Comparison of ENCODE assay signal across 8 cellular contexts in genomic region chr17:76104140-76104895, GRCh38. TPM values are rescaled to one million over a fixed set of nuclear protein-coding genes. Genes with fewer than 3 reads are reported as not detected.
A peak's percentile ranks its signal among the peaks of the same experiment; 100 is the strongest.
DNase-seq lines count a peak whose midpoint lies in the region; ATAC-seq, FAIRE-seq and TF ChIP-seq lines count a peak whose summit lies in the region.

No MANE protein-coding gene starts in this region.

- 72% methylated on average over 24 of the region's 29 CpGs for WGBS in HepG2 (ENCODE audit: low lambda C conversion rate)

- H3K4me3 ChIP-seq in HepG2 (replicated peaks in 1 of 3; ENCODE audit: insufficient read depth in 1 of 3, low read depth in 2 of 3, low read length in 3 of 3), result peak overlapping the region; percentile 78 to 87 (median 79)
- H3K4me3 ChIP-seq in tibial artery, result peak overlapping the region; percentile 81 to 83

- peaks cover 32% of the 10 kb centered on the region for H3K4me1 Mint-ChIP-seq in activated CD4-positive, alpha-beta T cell treated with anti-CD3 and anti-CD28 coated beads, Interleukin-2, amount 10 ng/mL, durations not matched to agents 7 days and 5 days

- peak overlapping the region; percentile 96 for H3K27ac Mint-ChIP-seq in activated CD4-positive, alpha-beta T cell treated with anti-CD3 and anti-CD28 coated beads, Interleukin-2, amount 10 ng/mL, durations not matched to agents 7 days and 5 days

- POLR2A ChIA-PET in activated CD4-positive, alpha-beta T cell treated with anti-CD3 and anti-CD28 coated beads, Interleukin-2, amount 10 ng/mL, durations not matched to agents 7 days and 5 days (lab: Charles Lee), result interaction anchor here (0.5 kb wide), 1 partner anchor 41 kb away, joined by 3 read pairs; no protein-coding TSS in a partner anchor
- POLR2A ChIA-PET in HepG2 (lab: Yijun Ruan, JAX), result interaction anchor here (1.0 to 2.3 kb wide), 15 partner anchors 9 to 324 kb away, joined by 3 to 8 read pairs (median 4); partner anchors contain the start of genes ACOX1, EVPL, GALR2 and SRP68

- H3K4me3 Mint-ChIP-seq in activated CD4-positive, alpha-beta T cell treated with anti-CD3 and anti-CD28 coated beads, Interleukin-2, amount 10 ng/mL, durations not matched to agents 7 days and 5 days, result peak overlapping the region; percentile 96

- BruUV-seq in HepG2 (replicated peaks; lab: Mats Ljungman, UMichigan), result TSS peak; percentile 99

- TF ChIP-seq EP300 in HepG2 (IDR thresholded peaks at IDR 0.05; ENCODE audit: low read depth in 2 of 2, low read length in 2 of 2), result no peak
- TF ChIP-seq EP300 in HepG2 (CRISPR knock-in tag; IDR thresholded peaks at IDR 0.05; ENCODE audit: borderline replicate concordance), result no peak

- in situ Hi-C loops in HepG2 (cut with HindIII; ENCODE audit: extremely low pct_ligation_motif_present, low pct_unique_long_range_greater_than_20kb) (no loop called here), GM13976 (cut with MboI; ENCODE audit: low sequenced_read_pairs, unreplicated experiment) (no loop called here)

- H3K27me3 ChIP-seq in HepG2 (ENCODE audit: control insufficient read depth in 1 of 2, insufficient read depth in 2 of 2, low read length in 2 of 2), result no peaks in the 10 kb centered on the region; a peak in 1 of 5 replicates
- no peaks in the 10 kb centered on the region for H3K27me3 ChIP-seq in tibial artery

- H3K79me2 ChIP-seq in HepG2 (ENCODE audit: insufficient read depth, low read length), result peaks cover 18% of the 10 kb centered on the region

- no peak for FAIRE-seq in HepG2 (lab: Jason Lieb, UNC)

- TF ChIP-seq RAD21 in HepG2 (CRISPR knock-in tag; IDR thresholded peaks at IDR 0.05), result no peak

- TF ChIP-seq POLR2A in HepG2 (IDR thresholded peaks at IDR 0.05; ENCODE audit: insufficient read depth in 1 of 2, low read depth in 2 of 2, low read length in 2 of 2), result no peak

- H2AFZ ChIP-seq in HepG2 (ENCODE audit: low read length), result peak overlapping the region; percentile 50

- no peaks in the 10 kb centered on the region for H3K27me3 Mint-ChIP-seq in activated CD4-positive, alpha-beta T cell treated with anti-CD3 and anti-CD28 coated beads, Interleukin-2, amount 10 ng/mL, durations not matched to agents 7 days and 5 days

- H4K20me1 ChIP-seq in HepG2 (ENCODE audit: insufficient read depth, low read length), result no peaks in the 10 kb centered on the region

- peak overlapping the region; percentile 86 for H3K9ac ChIP-seq in HepG2 (ENCODE audit: insufficient read depth, low read depth, low read length)

- ATAC-seq in HepG2, result no peak

- peaks cover 13 to 20% of the 10 kb centered on the region in 2 experiments for H3K36me3 ChIP-seq in HepG2 (replicated peaks in 1 of 2; ENCODE audit: control insufficient read depth in 1 of 2, insufficient read depth in 2 of 2, low read length in 2 of 2)
- peaks cover 20 to 29% (median 23%) of the 10 kb centered on the region in 3 donors for H3K36me3 ChIP-seq in tibial artery

- peak overlapping the region; percentile 97 for H3K4me2 ChIP-seq in HepG2 (ENCODE audit: low read depth, low read length)

- H3K9me3 Mint-ChIP-seq in activated CD4-positive, alpha-beta T cell treated with anti-CD3 and anti-CD28 coated beads, Interleukin-2, amount 10 ng/mL, durations not matched to agents 7 days and 5 days, result no peaks in the 10 kb centered on the region

- H3K9me3 ChIP-seq in HepG2 (ENCODE audit: low read length) (no peaks in the 10 kb centered on the region), tibial artery (no peaks in the 10 kb centered on the region)

- no peak for DNase-seq in activated CD4-positive, alpha-beta T cell treated with anti-CD3 and anti-CD28 coated beads, Interleukin-2, amount 10 ng/mL, durations not matched to agents 7 days and 5 days
- DNase-seq in activated CD4-positive, alpha-beta T cell treated with anti-CD3 and anti-CD28 coated beads for 4 hours, result no peak
- DNase-seq in HepG2 (ENCODE audit: low spot score) (peak; percentile 61), tibial artery (no peak), NCI-H128 (lab: John Stamatoyannopoulos, UW; ENCODE audit: unreplicated experiment) (no peak), SKM-1 treated with dmso at 0.1 percent for 144 hours (lab: John Stamatoyannopoulos, UW; ENCODE audit: unreplicated experiment) (no peak), GM13976 (ENCODE audit: low spot score) (no peak)

- peak overlapping the region; percentile 86 for H3K27ac ChIP-seq in angular gyrus (ENCODE audit: low read depth, low read length)
- peak overlapping the region; percentile 83 for H3K27ac ChIP-seq in HepG2 (ENCODE audit: extremely low read length, insufficient read depth, low read length)
- H3K27ac ChIP-seq in tibial artery, result peak overlapping the region; percentile 77 to 79

- H3K4me1 ChIP-seq in HepG2 (ENCODE audit: insufficient read depth, low read length), result peaks cover 48% of the 10 kb centered on the region
- H3K4me1 ChIP-seq in tibial artery, result peaks cover 0 to 23% (median 19%) of the 10 kb centered on the region in 4 donors

- TF ChIP-seq CTCF in HepG2 (CRISPR knock-in tag; IDR thresholded peaks at IDR 0.05) (no peak; the same call in 1 of the 2 replicates), tibial artery (IDR thresholded peaks at IDR 0.05) (no peak), GM13976 (IDR thresholded peaks at IDR 0.05; ENCODE audit: borderline replicate concordance, control extremely low read depth, extremely low read depth, insufficient read depth, missing control alignments) (no peak)

- intact Hi-C loops in HepG2 (cut with micrococcal nuclease; ENCODE audit: unreplicated experiment) (no loop called here), tibial artery (cut with DNase I; ENCODE audit: low total_unique reads) (no loop called here)

- CTCF ChIA-PET in activated CD4-positive, alpha-beta T cell treated with anti-CD3 and anti-CD28 coated beads, Interleukin-2, amount 10 ng/mL, durations not matched to agents 7 days and 5 days (lab: Charles Lee), result interaction anchor here (1.1 to 3.0 kb wide), 10 partner anchors 12 to 351 kb away, joined by 3 to 14 read pairs (median 4); no protein-coding TSS in a partner anchor
- CTCF ChIA-PET in HepG2 (lab: Yijun Ruan, JAX; ENCODE audit: low intra/inter-chr PET ratio, low total read pairs), result no interaction called here

- peaks cover 25% of the 10 kb centered on the region for H3K36me3 Mint-ChIP-seq in activated CD4-positive, alpha-beta T cell treated with anti-CD3 and anti-CD28 coated beads, Interleukin-2, amount 10 ng/mL, durations not matched to agents 7 days and 5 days (ENCODE audit: low read depth)

RNA-seq across cellular contexts. Expression of gene EXOC7, which starts 0.7 kb away (rescaled TPM):
- 100 to 1,000 TPM; 140 to 147 TPM for total RNA-seq in activated CD4-positive, alpha-beta T cell treated with anti-CD3 and anti-CD28 coated beads, Interleukin-2, amount 10 ng/mL, durations not matched to agents 7 days and 5 days
- 116 and 118 TPM in 2 replicates for total RNA-seq in HepG2 (2016; rRNA removed; fragmentation: Illumina TruSeq; extraction: Trizol)
- total RNA-seq in HepG2 (2016; cell fraction: cytosol; rRNA removed; fragmentation: Illumina TruSeq; extraction: Trizol; ENCODE audit: low read depth), result 32.5 and 33.1 TPM in 2 replicates
- total RNA-seq in HepG2 (2016; cell fraction: insoluble cytoplasmic fraction; rRNA removed; fragmentation: Illumina TruSeq; extraction: Trizol), result 112 and 113 TPM in 2 replicates
- total RNA-seq in HepG2 (2016; cell fraction: membrane; rRNA removed; fragmentation: Illumina TruSeq; extraction: Trizol), result 41.7 and 48.8 TPM in 2 replicates
- 80.6 and 103 TPM in 2 replicates for total RNA-seq in HepG2 (2016; cell fraction: nucleus; rRNA removed; fragmentation: Illumina TruSeq; extraction: Trizol)
- polyA plus RNA-seq in HepG2 (2011; rRNA removed), result 86.9 and 118 TPM in 2 replicates
- 65.5 and 68.0 TPM in 2 replicates for polyA plus RNA-seq in HepG2 (2011; cell fraction: cytosol; rRNA removed)
- 259 and 277 TPM in 2 replicates for polyA plus RNA-seq in HepG2 (2011; cell fraction: nucleus; rRNA removed)
- polyA plus RNA-seq in HepG2 (2012), result 100 and 124 TPM in 2 replicates
- polyA plus RNA-seq in HepG2 (2016; cell fraction: cytosol; fragmentation: Illumina TruSeq; extraction: Trizol; ENCODE audit: low read depth), result 7.1 and 8.4 TPM in 2 replicates
- 78.0 and 79.6 TPM in 2 replicates for polyA plus RNA-seq in HepG2 (2016; cell fraction: insoluble cytoplasmic fraction; fragmentation: Illumina TruSeq; extraction: Trizol; ENCODE audit: low read depth)
- polyA plus RNA-seq in HepG2 (2016; cell fraction: membrane; fragmentation: Illumina TruSeq; extraction: Trizol; ENCODE audit: low read depth), result 18.4 and 21.9 TPM in 2 replicates
- 147 and 170 TPM in 2 replicates for polyA plus RNA-seq in HepG2 (2016; cell fraction: nucleus; fragmentation: Illumina TruSeq; extraction: Trizol; ENCODE audit: insufficient read depth, low read depth)
- polyA minus RNA-seq in HepG2 (2011; rRNA and poly(A)+ RNA removed; ENCODE audit: low replicate concordance), result 144 and 202 TPM in 2 replicates
- polyA minus RNA-seq in HepG2 (2011; cell fraction: cytosol; rRNA and poly(A)+ RNA removed), result 69.7 and 91.8 TPM in 2 replicates
- polyA minus RNA-seq in HepG2 (2011; cell fraction: nucleus; rRNA and poly(A)+ RNA removed), result 113 and 132 TPM in 2 replicates

RNA-seq across cellular contexts. Expression of gene ZACN, which starts 25.3 kb away (rescaled TPM):
- total RNA-seq in activated CD4-positive, alpha-beta T cell treated with anti-CD3 and anti-CD28 coated beads, Interleukin-2, amount 10 ng/mL, durations not matched to agents 7 days and 5 days, result under 1 TPM in 1 of 2 experiments, not detected in 1; 0.27 TPM
- total RNA-seq in HepG2 (2016; rRNA removed; fragmentation: Illumina TruSeq; extraction: Trizol), result 0.15 TPM in 1 of 2 replicates, not detected in the other
- total RNA-seq in HepG2 (2016; cell fraction: cytosol; rRNA removed; fragmentation: Illumina TruSeq; extraction: Trizol; ENCODE audit: low read depth), result not detected in 2 replicates
- not detected in 2 replicates for total RNA-seq in HepG2 (2016; cell fraction: insoluble cytoplasmic fraction; rRNA removed; fragmentation: Illumina TruSeq; extraction: Trizol)
- total RNA-seq in HepG2 (2016; cell fraction: membrane; rRNA removed; fragmentation: Illumina TruSeq; extraction: Trizol), result not detected in 2 replicates
- total RNA-seq in HepG2 (2016; cell fraction: nucleus; rRNA removed; fragmentation: Illumina TruSeq; extraction: Trizol), result not detected in 2 replicates
- polyA plus RNA-seq in HepG2 (2011; rRNA removed), result 0.04 and 0.11 TPM in 2 replicates
- polyA plus RNA-seq in HepG2 (2011; cell fraction: cytosol; rRNA removed), result not detected in 2 replicates
- 0.06 and 0.07 TPM in 2 replicates for polyA plus RNA-seq in HepG2 (2011; cell fraction: nucleus; rRNA removed)
- polyA plus RNA-seq in HepG2 (2012), result 0.17 and 1.1 TPM in 2 replicates
- not detected in 2 replicates for polyA plus RNA-seq in HepG2 (2016; cell fraction: cytosol; fragmentation: Illumina TruSeq; extraction: Trizol; ENCODE audit: low read depth)
- 0.08 TPM in 1 of 2 replicates, not detected in the other for polyA plus RNA-seq in HepG2 (2016; cell fraction: insoluble cytoplasmic fraction; fragmentation: Illumina TruSeq; extraction: Trizol; ENCODE audit: low read depth)
- not detected in 2 replicates for polyA plus RNA-seq in HepG2 (2016; cell fraction: membrane; fragmentation: Illumina TruSeq; extraction: Trizol; ENCODE audit: low read depth)
- polyA plus RNA-seq in HepG2 (2016; cell fraction: nucleus; fragmentation: Illumina TruSeq; extraction: Trizol; ENCODE audit: insufficient read depth, low read depth), result not detected in 2 replicates
- not detected in 2 replicates for polyA minus RNA-seq in HepG2 (2011; rRNA and poly(A)+ RNA removed; ENCODE audit: low replicate concordance)
- polyA minus RNA-seq in HepG2 (2011; cell fraction: cytosol; rRNA and poly(A)+ RNA removed), result 0.35 TPM in 1 of 2 replicates, not detected in the other
- not detected in 2 replicates for polyA minus RNA-seq in HepG2 (2011; cell fraction: nucleus; rRNA and poly(A)+ RNA removed)

RNA-seq across cellular contexts. Expression of gene GALR2, which starts 29.7 kb away (rescaled TPM):
- total RNA-seq in activated CD4-positive, alpha-beta T cell treated with anti-CD3 and anti-CD28 coated beads, Interleukin-2, amount 10 ng/mL, durations not matched to agents 7 days and 5 days, result under 1 TPM; 0.15 TPM
- total RNA-seq in HepG2 (2016; rRNA removed; fragmentation: Illumina TruSeq; extraction: Trizol), result 0.20 and 0.58 TPM in 2 replicates
- 0.30 and 0.35 TPM in 2 replicates for total RNA-seq in HepG2 (2016; cell fraction: cytosol; rRNA removed; fragmentation: Illumina TruSeq; extraction: Trizol; ENCODE audit: low read depth)
- total RNA-seq in HepG2 (2016; cell fraction: insoluble cytoplasmic fraction; rRNA removed; fragmentation: Illumina TruSeq; extraction: Trizol), result 0.22 and 0.58 TPM in 2 replicates
- total RNA-seq in HepG2 (2016; cell fraction: membrane; rRNA removed; fragmentation: Illumina TruSeq; extraction: Trizol), result 0.46 and 0.65 TPM in 2 replicates
- total RNA-seq in HepG2 (2016; cell fraction: nucleus; rRNA removed; fragmentation: Illumina TruSeq; extraction: Trizol), result 0.28 and 0.34 TPM in 2 replicates
- polyA plus RNA-seq in HepG2 (2011; rRNA removed), result 0.48 and 0.84 TPM in 2 replicates
- 0.56 and 0.97 TPM in 2 replicates for polyA plus RNA-seq in HepG2 (2011; cell fraction: cytosol; rRNA removed)
- polyA plus RNA-seq in HepG2 (2011; cell fraction: nucleus; rRNA removed), result 0.35 and 0.62 TPM in 2 replicates
- polyA plus RNA-seq in HepG2 (2012), result 0.33 TPM in 1 of 2 replicates, not detected in the other
- 0.50 and 0.53 TPM in 2 replicates for polyA plus RNA-seq in HepG2 (2016; cell fraction: cytosol; fragmentation: Illumina TruSeq; extraction: Trizol; ENCODE audit: low read depth)
- 0.17 and 0.28 TPM in 2 replicates for polyA plus RNA-seq in HepG2 (2016; cell fraction: insoluble cytoplasmic fraction; fragmentation: Illumina TruSeq; extraction: Trizol; ENCODE audit: low read depth)
- polyA plus RNA-seq in HepG2 (2016; cell fraction: membrane; fragmentation: Illumina TruSeq; extraction: Trizol; ENCODE audit: low read depth), result 0.20 and 0.35 TPM in 2 replicates
- 0.46 and 0.81 TPM in 2 replicates for polyA plus RNA-seq in HepG2 (2016; cell fraction: nucleus; fragmentation: Illumina TruSeq; extraction: Trizol; ENCODE audit: insufficient read depth, low read depth)
- 0.54 and 2.1 TPM in 2 replicates for polyA minus RNA-seq in HepG2 (2011; rRNA and poly(A)+ RNA removed; ENCODE audit: low replicate concordance)
- polyA minus RNA-seq in HepG2 (2011; cell fraction: cytosol; rRNA and poly(A)+ RNA removed), result 0.49 TPM in 1 of 2 replicates, not detected in the other
- polyA minus RNA-seq in HepG2 (2011; cell fraction: nucleus; rRNA and poly(A)+ RNA removed), result not detected in 2 replicates

RNA-seq across cellular contexts. Expression of gene SRP68, which starts 32.0 kb away (rescaled TPM):
- 10 to 100 TPM; 91.3 to 96.0 TPM for total RNA-seq in activated CD4-positive, alpha-beta T cell treated with anti-CD3 and anti-CD28 coated beads, Interleukin-2, amount 10 ng/mL, durations not matched to agents 7 days and 5 days
- total RNA-seq in HepG2 (2016; rRNA removed; fragmentation: Illumina TruSeq; extraction: Trizol), result 39.8 and 89.7 TPM in 2 replicates
- total RNA-seq in HepG2 (2016; cell fraction: cytosol; rRNA removed; fragmentation: Illumina TruSeq; extraction: Trizol; ENCODE audit: low read depth), result 19.0 and 21.2 TPM in 2 replicates
- 34.8 and 87.8 TPM in 2 replicates for total RNA-seq in HepG2 (2016; cell fraction: insoluble cytoplasmic fraction; rRNA removed; fragmentation: Illumina TruSeq; extraction: Trizol)
- total RNA-seq in HepG2 (2016; cell fraction: membrane; rRNA removed; fragmentation: Illumina TruSeq; extraction: Trizol), result 36.4 and 39.1 TPM in 2 replicates
- 55.4 and 62.2 TPM in 2 replicates for total RNA-seq in HepG2 (2016; cell fraction: nucleus; rRNA removed; fragmentation: Illumina TruSeq; extraction: Trizol)
- 74.3 and 79.0 TPM in 2 replicates for polyA plus RNA-seq in HepG2 (2011; rRNA removed)
- 56.3 and 67.1 TPM in 2 replicates for polyA plus RNA-seq in HepG2 (2011; cell fraction: cytosol; rRNA removed)
- 42.7 and 43.4 TPM in 2 replicates for polyA plus RNA-seq in HepG2 (2011; cell fraction: nucleus; rRNA removed)
- 84.3 and 86.0 TPM in 2 replicates for polyA plus RNA-seq in HepG2 (2012)
- polyA plus RNA-seq in HepG2 (2016; cell fraction: cytosol; fragmentation: Illumina TruSeq; extraction: Trizol; ENCODE audit: low read depth), result 12.5 and 13.5 TPM in 2 replicates
- 124 and 144 TPM in 2 replicates for polyA plus RNA-seq in HepG2 (2016; cell fraction: insoluble cytoplasmic fraction; fragmentation: Illumina TruSeq; extraction: Trizol; ENCODE audit: low read depth)
- polyA plus RNA-seq in HepG2 (2016; cell fraction: membrane; fragmentation: Illumina TruSeq; extraction: Trizol; ENCODE audit: low read depth), result 26.1 and 30.0 TPM in 2 replicates
- 107 and 120 TPM in 2 replicates for polyA plus RNA-seq in HepG2 (2016; cell fraction: nucleus; fragmentation: Illumina TruSeq; extraction: Trizol; ENCODE audit: insufficient read depth, low read depth)
- 72.1 and 78.5 TPM in 2 replicates for polyA minus RNA-seq in HepG2 (2011; rRNA and poly(A)+ RNA removed; ENCODE audit: low replicate concordance)
- polyA minus RNA-seq in HepG2 (2011; cell fraction: cytosol; rRNA and poly(A)+ RNA removed), result 44.7 and 45.6 TPM in 2 replicates
- polyA minus RNA-seq in HepG2 (2011; cell fraction: nucleus; rRNA and poly(A)+ RNA removed), result 55.0 and 55.2 TPM in 2 replicates

RNA-seq across cellular contexts. Expression of gene FOXJ1, which starts 36.7 kb away (rescaled TPM):
- under 1 TPM; 0.20 to 0.48 TPM for total RNA-seq in activated CD4-positive, alpha-beta T cell treated with anti-CD3 and anti-CD28 coated beads, Interleukin-2, amount 10 ng/mL, durations not matched to agents 7 days and 5 days
- 1.4 and 1.6 TPM in 2 replicates for total RNA-seq in HepG2 (2016; rRNA removed; fragmentation: Illumina TruSeq; extraction: Trizol)
- 0.09 and 0.30 TPM in 2 replicates for total RNA-seq in HepG2 (2016; cell fraction: cytosol; rRNA removed; fragmentation: Illumina TruSeq; extraction: Trizol; ENCODE audit: low read depth)
- 1.4 and 1.9 TPM in 2 replicates for total RNA-seq in HepG2 (2016; cell fraction: insoluble cytoplasmic fraction; rRNA removed; fragmentation: Illumina TruSeq; extraction: Trizol)
- total RNA-seq in HepG2 (2016; cell fraction: membrane; rRNA removed; fragmentation: Illumina TruSeq; extraction: Trizol), result 0.77 and 0.93 TPM in 2 replicates
- total RNA-seq in HepG2 (2016; cell fraction: nucleus; rRNA removed; fragmentation: Illumina TruSeq; extraction: Trizol), result 0.94 and 1.3 TPM in 2 replicates
- 0.98 and 1.2 TPM in 2 replicates for polyA plus RNA-seq in HepG2 (2011; rRNA removed)
- 0.82 and 1.5 TPM in 2 replicates for polyA plus RNA-seq in HepG2 (2011; cell fraction: cytosol; rRNA removed)
- polyA plus RNA-seq in HepG2 (2011; cell fraction: nucleus; rRNA removed), result 2.8 and 3.7 TPM in 2 replicates
- polyA plus RNA-seq in HepG2 (2012), result 0.66 and 0.96 TPM in 2 replicates
- 0.31 and 0.45 TPM in 2 replicates for polyA plus RNA-seq in HepG2 (2016; cell fraction: cytosol; fragmentation: Illumina TruSeq; extraction: Trizol; ENCODE audit: low read depth)
- 1.3 and 1.4 TPM in 2 replicates for polyA plus RNA-seq in HepG2 (2016; cell fraction: insoluble cytoplasmic fraction; fragmentation: Illumina TruSeq; extraction: Trizol; ENCODE audit: low read depth)
- polyA plus RNA-seq in HepG2 (2016; cell fraction: membrane; fragmentation: Illumina TruSeq; extraction: Trizol; ENCODE audit: low read depth), result 0.61 and 0.62 TPM in 2 replicates
- 2.0 and 2.1 TPM in 2 replicates for polyA plus RNA-seq in HepG2 (2016; cell fraction: nucleus; fragmentation: Illumina TruSeq; extraction: Trizol; ENCODE audit: insufficient read depth, low read depth)
- polyA minus RNA-seq in HepG2 (2011; rRNA and poly(A)+ RNA removed; ENCODE audit: low replicate concordance), result 0.05 and 1.5 TPM in 2 replicates
- 0.35 and 0.40 TPM in 2 replicates for polyA minus RNA-seq in HepG2 (2011; cell fraction: cytosol; rRNA and poly(A)+ RNA removed)
- polyA minus RNA-seq in HepG2 (2011; cell fraction: nucleus; rRNA and poly(A)+ RNA removed), result 0.37 and 0.52 TPM in 2 replicates
